ENCODE assay signal across 8 cellular contexts in the genomic region with DNA sequence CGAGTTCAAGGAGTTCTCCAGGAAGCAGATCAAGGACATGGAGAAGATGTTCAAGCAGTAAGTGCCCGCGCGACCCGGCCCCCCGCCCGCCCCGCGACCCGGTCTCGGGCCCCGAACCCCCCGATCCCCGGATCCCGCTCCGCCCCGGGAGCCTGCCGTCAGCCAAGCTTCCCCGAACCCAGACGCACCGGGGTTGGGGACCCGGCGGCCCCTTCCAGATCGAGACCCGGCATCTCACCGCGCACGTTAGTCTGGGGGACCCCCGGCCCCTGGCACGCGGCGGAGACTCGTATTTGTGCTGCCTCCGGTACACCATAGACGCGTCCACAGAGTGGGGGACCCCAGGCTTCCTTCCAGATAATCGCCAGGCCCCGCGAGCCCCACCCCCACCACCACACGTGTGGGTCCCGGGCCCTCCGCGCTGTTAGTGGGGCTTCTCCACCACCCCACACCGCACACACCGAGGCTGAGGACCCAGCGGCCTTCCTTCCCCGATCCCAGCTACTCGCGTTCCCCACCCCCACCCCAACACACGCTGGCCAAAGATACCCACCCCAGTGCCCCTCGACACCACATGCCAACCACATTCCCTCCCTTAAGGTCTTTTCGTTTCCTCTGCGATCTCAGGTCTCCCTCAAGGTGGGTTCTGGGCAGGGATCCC. TPM values are rescaled to one million over a fixed set of nuclear protein-coding genes. Genes with fewer than 3 reads are reported as not detected.
DNase-seq lines count a peak whose midpoint lies in the region; ATAC-seq and TF ChIP-seq lines count a peak whose summit lies in the region.

No MANE protein-coding gene starts in this region.

- H3K4me1 Mint-ChIP-seq in activated naive CD8-positive, alpha-beta T cell (ENCODE audit: low read depth): peaks cover 34% of the 10 kb centered on the region

- peak overlapping the region; percentile 94 for H3K4me3 Mint-ChIP-seq in activated naive CD8-positive, alpha-beta T cell

- H3K36me3 ChIP-seq in left lung (peaks cover 0 to 21% of the 10 kb centered on the region in 2 donors), thymus (ENCODE audit: control insufficient read depth, insufficient read depth) (peaks cover 8% of the 10 kb centered on the region)

- H3K4me1 ChIP-seq in left lung (peaks cover 5 to 56% of the 10 kb centered on the region in 2 donors), thymus (ENCODE audit: control insufficient read depth, insufficient read depth, low read length) (peaks cover 18% of the 10 kb centered on the region)

- intact Hi-C loops in left lung (cut with DNase I): no loop called here

- under 1% methylated on average over 53 of the region's 53 CpGs for WGBS in thymus

- ATAC-seq in GM21825 (IDR thresholded peaks at IDR 0.05; ENCODE audit: unreplicated experiment) (peak; percentile 6), left lung (no peak)

- H3K27me3 ChIP-seq in left lung (no peaks in the 10 kb centered on the region), thymus (ENCODE audit: control insufficient read depth, insufficient read depth) (peaks cover 8% of the 10 kb centered on the region)

- H3K9me3 ChIP-seq in left lung (no peaks in the 10 kb centered on the region), thymus (ENCODE audit: control insufficient read depth) (no peaks in the 10 kb centered on the region)

- no peaks in the 10 kb centered on the region for H3K9me3 Mint-ChIP-seq in activated naive CD8-positive, alpha-beta T cell (ENCODE audit: low read depth)

- CTCF ChIA-PET in AG04449 (lab: Yijun Ruan, JAX): interaction anchor here (2.5 to 3.8 kb wide), 2 partner anchors 21 kb away, joined by 11 to 19 read pairs; no protein-coding TSS in a partner anchor

- peak overlapping the region; percentile 50 for H3K27ac Mint-ChIP-seq in activated naive CD8-positive, alpha-beta T cell

- H3K36me3 Mint-ChIP-seq in activated naive CD8-positive, alpha-beta T cell: peaks cover 4% of the 10 kb centered on the region

- TF ChIP-seq CTCF in AG04449 (IDR thresholded peaks at IDR 0.05; ENCODE audit: insufficient read depth, low read length, missing control alignments): no peak
- no peak for TF ChIP-seq CTCF in left lung (IDR thresholded peaks at IDR 0.05)
- no peak for TF ChIP-seq CTCF in GM10266 (IDR thresholded peaks at IDR 0.05; ENCODE audit: control insufficient read depth, insufficient read depth, low read depth, missing control alignments)

- DNase-seq in AG04449 (ENCODE audit: low read depth, low spot score) (no peak), left lung (peak in 1 of 2 donors; percentile 86), NCI-H1105 (lab: John Stamatoyannopoulos, UW) (no peak), GM10266 (ENCODE audit: extremely low spot score) (no peak), T-helper 9 cell (no peak)

- H3K4me3 ChIP-seq in AG04449 (ENCODE audit: low read depth, low read length) (peak overlapping the region; percentile 83), left lung (peak overlapping the region; percentile 85 to 92), thymus (ENCODE audit: low read length) (peak overlapping the region; percentile 73)

- H3K27ac ChIP-seq in left lung (peak overlapping the region; percentile 39 to 89), thymus (ENCODE audit: low read depth) (peak overlapping the region; percentile 56)

- H3K27me3 Mint-ChIP-seq in activated naive CD8-positive, alpha-beta T cell: no peaks in the 10 kb centered on the region

- POLR2A ChIA-PET in AG04449 (lab: Yijun Ruan, JAX): no interaction called here

RNA-seq across cellular contexts. Expression of gene EFHD2, which starts 0.7 kb away (rescaled TPM):
- total RNA-seq in left lung: 100 to 1,000 TPM in 1 of 2 donors, 10 to 100 TPM in 1; 44.6 to 107 TPM
- 62.3 TPM for polyA plus RNA-seq in thymus

RNA-seq across cellular contexts. Expression of gene CTRC, which starts 27.9 kb away (rescaled TPM):
- under 1 TPM in 1 of 2 donors, not detected in 1; 0.81 TPM for total RNA-seq in left lung
- 1.6 TPM for polyA plus RNA-seq in thymus

RNA-seq across cellular contexts. Expression of gene CELA2A, which starts 46.2 kb away (rescaled TPM):
- not detected for total RNA-seq in left lung
- 0.41 TPM for polyA plus RNA-seq in thymus
